8 cellular contexts compared by ENCODE assay signal in the genomic region with DNA sequence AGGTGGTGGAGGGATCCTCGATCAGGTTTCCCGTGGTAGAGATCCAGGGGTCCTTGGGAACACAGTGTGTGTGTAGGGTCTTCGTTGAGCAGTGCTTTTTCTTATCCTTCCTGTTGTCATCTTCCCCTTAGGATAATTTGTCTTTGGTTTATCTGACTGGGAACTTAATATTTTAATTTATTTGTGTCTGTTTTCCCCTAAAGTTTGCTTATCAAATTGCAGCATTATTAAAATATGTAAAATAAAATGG. TPM values are rescaled to one million over a fixed set of nuclear protein-coding genes. Genes with fewer than 3 reads are reported as not detected.
DNase-seq lines count a peak whose midpoint lies in the region; ATAC-seq and TF ChIP-seq lines count a peak whose summit lies in the region.

No MANE protein-coding gene starts in this region.

- no peaks in the 10 kb centered on the region for H3K9me3 ChIP-seq in Loucy (ENCODE audit: insufficient read depth, low read depth, low read length)

- no peak for ATAC-seq in natural killer cell

- H3K36me3 ChIP-seq in Loucy (ENCODE audit: insufficient read depth, low read length) = peaks cover 8% of the 10 kb centered on the region; the same call in 1 of the 2 replicates

- peaks cover 74% of the 10 kb centered on the region for H3K79me2 ChIP-seq in Loucy (ENCODE audit: insufficient read depth, low read length)

- DNase-seq in AG10803 (ENCODE audit: low read depth) (no peak), dorsolateral prefrontal cortex (no peak), natural killer cell (no peak), D341Med (ENCODE audit: low spot score) (no peak), medulla oblongata (ENCODE audit: extremely low spot score) (no peak), SKM-1 treated with dmso at 0.1 percent for 144 hours (lab: John Stamatoyannopoulos, UW; ENCODE audit: unreplicated experiment) (no peak)
- no peak for DNase-seq in central memory CD4-positive, alpha-beta T cell

- peak overlapping the region; percentile 78 to 99 (median 96) for H3K27ac ChIP-seq in dorsolateral prefrontal cortex

- intact Hi-C loops in dorsolateral prefrontal cortex (cut with DNase I) (loop anchor here (1.0 to 10.0 kb wide), 3 partner anchors 38 to 626 kb away; partner anchors contain the start of genes REXO2 (in 2 of the 2), CLDN25 (in 1 of the 2) and ZW10 (in 1 of the 2)), natural killer cell (cut with micrococcal nuclease) (loop anchor here (1.0 to 10.0 kb wide), 2 partner anchors 38 to 526 kb away; partner anchors contain the start of genes REXO2 and USP28)

- no peaks in the 10 kb centered on the region for H3K27me3 Mint-ChIP-seq in natural killer cell (ENCODE audit: low read depth in 2 of 2)

- peaks cover 50% of the 10 kb centered on the region for H4K20me1 ChIP-seq in Loucy (ENCODE audit: insufficient read depth, low read length, poor library complexity, severe bottlenecking)

- H3K4me1 Mint-ChIP-seq in natural killer cell = peaks cover 48 to 52% of the 10 kb centered on the region in 2 donors

- peak overlapping the region; percentile 96 for H3K4me3 Mint-ChIP-seq in natural killer cell

- peaks cover 3% of the 10 kb centered on the region; the same call in 1 of the 2 replicates for H3F3A ChIP-seq in Loucy (ENCODE audit: low read depth)

- H2AFZ ChIP-seq in Loucy (ENCODE audit: low read length) = peak overlapping the region; percentile 89

- no peaks in the 10 kb centered on the region for H3K9me3 Mint-ChIP-seq in natural killer cell

- peaks cover 66% of the 10 kb centered on the region for H3K4me1 ChIP-seq in Loucy (ENCODE audit: insufficient read depth, low read length, poor library complexity, severe bottlenecking)

- TF ChIP-seq CTCF in AG10803 (conservative IDR thresholded peaks at IDR 0.05; ENCODE audit: low read length) (no peak), Loucy (conservative IDR thresholded peaks at IDR 0.05; ENCODE audit: low read length) (no peak), dorsolateral prefrontal cortex (IDR thresholded peaks at IDR 0.05 in 54 of 56, conservative IDR thresholded peaks at IDR 0.05 in 2 of 56; ENCODE audit: low read depth in 1 of 56, partially characterized antibody in 56 of 56) (no peak), natural killer cell (IDR thresholded peaks at IDR 0.05) (no peak)

- H3K36me3 Mint-ChIP-seq in natural killer cell = no peaks in the 10 kb centered on the region

- peak overlapping the region; percentile 97 for H3K9ac ChIP-seq in Loucy (ENCODE audit: low read depth, low read length, poor library complexity, severe bottlenecking)

- no peaks in the 10 kb centered on the region for H3K27me3 ChIP-seq in Loucy (ENCODE audit: insufficient read depth, low read length, poor library complexity, severe bottlenecking)
- H3K27me3 ChIP-seq in dorsolateral prefrontal cortex = no peaks in the 10 kb centered on the region

- H3K4me3 ChIP-seq in AG10803 (ENCODE audit: low read length) (peak overlapping the region; percentile 78), Loucy (ENCODE audit: low read length, poor library complexity, severe bottlenecking) (peak overlapping the region; percentile 93), dorsolateral prefrontal cortex (peak overlapping the region; percentile 63 to 99 (median 89))

- H3K4me2 ChIP-seq in Loucy (ENCODE audit: low read depth, low read length, poor library complexity, severe bottlenecking) = peak overlapping the region; percentile 95

- no peaks in the 10 kb centered on the region for H3K9me2 ChIP-seq in Loucy (replicated peaks; ENCODE audit: low read depth, low read length)

- peak overlapping the region; percentile 98 to 99 for H3K27ac Mint-ChIP-seq in natural killer cell

RNA-seq across cellular contexts. Expression of gene RBM7, which starts 0.4 kb away (rescaled TPM):
- total RNA-seq in dorsolateral prefrontal cortex = 10 to 100 TPM in 117 of 120 experiments, 1 to 10 TPM in 3; 8.3 to 29.9 (median 17.0) TPM
- 10 to 100 TPM; 50.4 to 79.7 (median 58.5) TPM for total RNA-seq in natural killer cell

RNA-seq across cellular contexts. Expression of gene C11orf71, which starts 0.6 kb away (rescaled TPM):
- total RNA-seq in dorsolateral prefrontal cortex (10 to 100 TPM in 97 of 120 experiments, 1 to 10 TPM in 23; 6.3 to 33.8 (median 12.8) TPM), natural killer cell (10 to 100 TPM; 11.3 to 13.1 (median 11.5) TPM)

RNA-seq across cellular contexts. Expression of gene REXO2, which starts 38.4 kb away (rescaled TPM):
- 10 to 100 TPM; 28.6 to 62.5 (median 42.4) TPM for total RNA-seq in dorsolateral prefrontal cortex
- total RNA-seq in natural killer cell = 10 to 100 TPM; 21.4 to 32.8 (median 24.7) TPM
